Comparison of ENCODE assay signal across 21 cellular contexts in genomic region chr17:48439072-48439471, GRCh38. TPM values are rescaled to one million over a fixed set of nuclear protein-coding genes. Genes with fewer than 3 reads are reported as not detected.
DNase-seq lines count a peak whose midpoint lies in the region; ATAC-seq and TF ChIP-seq lines count a peak whose summit lies in the region.
"Had no signal": no experiment of that assay in that cellular context is flagged by ENCODE, and none has a peak within 500 bp of the region (broad histone marks: within the 10 kb centered on the region; RNA-seq: fewer than 3 reads in every experiment).

No MANE protein-coding gene starts in this region.

- intact Hi-C loops in activated T-helper 2 cell treated with anti-CD3 and anti-CD28 coated beads, Interferon-gamma antibody, Interleukin-2, Interleukin-4, amounts not matched to agents 10 μg/mL and 5 μg/mL and 100 μg/mL, durations not matched to agents 14 hours and 24 hours and 36 hours (cut with micrococcal nuclease) = no loop called here

- H3K9me3 ChIP-seq in HEK293 (ENCODE audit: control insufficient read depth, insufficient read depth, low read depth, low read length) = no peaks in the 10 kb centered on the region
- H3K9me3 ChIP-seq: prostate gland, testis had no signal

- peaks cover 17% of the 10 kb centered on the region for H3K36me3 Mint-ChIP-seq in activated CD8-positive, alpha-beta memory T cell treated with anti-CD3 and anti-CD28 coated beads, Interleukin-2, amount 10 ng/mL, durations not matched to agents 7 days and 5 days
- peaks cover 18% of the 10 kb centered on the region for H3K36me3 Mint-ChIP-seq in activated T-helper 2 cell treated with anti-CD3 and anti-CD28 coated beads, Interferon-gamma antibody, Interleukin-2, Interleukin-4, amounts not matched to agents 10 μg/mL and 5 μg/mL and 100 μg/mL, durations not matched to agents 14 hours and 24 hours and 36 hours (ENCODE audit: low read depth)

- H3K4me3 Mint-ChIP-seq in activated CD8-positive, alpha-beta memory T cell treated with anti-CD3 and anti-CD28 coated beads, Interleukin-2, amount 10 ng/mL, durations not matched to agents 7 days and 5 days = no peak overlapping the region
- no peak overlapping the region for H3K4me3 Mint-ChIP-seq in activated T-helper 2 cell treated with anti-CD3 and anti-CD28 coated beads, Interferon-gamma antibody, Interleukin-2, Interleukin-4, amounts not matched to agents 10 μg/mL and 5 μg/mL and 100 μg/mL, durations not matched to agents 14 hours and 24 hours and 36 hours (ENCODE audit: low read depth)

- peaks cover 25% of the 10 kb centered on the region for H3K4me1 ChIP-seq in HEK293 (ENCODE audit: control insufficient read depth, insufficient read depth, low read length)
- H3K4me1 ChIP-seq: foreskin keratinocyte, prostate gland, testis had no signal

- CTCF ChIA-PET in activated CD8-positive, alpha-beta memory T cell treated with anti-CD3 and anti-CD28 coated beads, Interleukin-2, amount 10 ng/mL, durations not matched to agents 7 days and 5 days (lab: Charles Lee) = interaction anchor here (0.6 to 11.2 kb wide), 9 partner anchors 9 to 86 kb away, joined by 3 to 145 read pairs (median 5); no protein-coding TSS in a partner anchor
- CTCF ChIA-PET in HEK293 (lab: Yijun Ruan, JAX) = interaction anchor here (0.6 to 1.2 kb wide), 5 partner anchors 9 to 180 kb away, joined by 3 to 4 read pairs (median 3); no protein-coding TSS in a partner anchor

- H3K36me3 ChIP-seq in HEK293 (ENCODE audit: control insufficient read depth in 2 of 2, insufficient read depth in 1 of 2, low read length in 2 of 2) = no peaks in the 10 kb centered on the region
- H3K36me3 ChIP-seq: brain microvascular endothelial cell, prostate gland had no signal

- POLR2A ChIA-PET in HEK293 (lab: Yijun Ruan, JAX) = interaction anchor here (0.6 kb wide), 1 partner anchor 108 kb away, joined by 3 read pairs; no protein-coding TSS in a partner anchor

- H3K27ac ChIP-seq in HEK293 (ENCODE audit: extremely low read depth, low read depth, low read length) = peak overlapping the region; percentile 29; the same call in 1 of the 2 replicates
- H3K27ac ChIP-seq: brain microvascular endothelial cell, epithelial cell of prostate, foreskin keratinocyte, prostate gland, testis had no signal

- H3K4me1 Mint-ChIP-seq in activated CD8-positive, alpha-beta memory T cell treated with anti-CD3 and anti-CD28 coated beads, Interleukin-2, amount 10 ng/mL, durations not matched to agents 7 days and 5 days = peaks cover 73% of the 10 kb centered on the region
- H3K4me1 Mint-ChIP-seq in activated T-helper 2 cell treated with anti-CD3 and anti-CD28 coated beads, Interferon-gamma antibody, Interleukin-2, Interleukin-4, amounts not matched to agents 10 μg/mL and 5 μg/mL and 100 μg/mL, durations not matched to agents 14 hours and 24 hours and 36 hours (ENCODE audit: low read depth) = peaks cover 73% of the 10 kb centered on the region

- H3K27me3 Mint-ChIP-seq in activated CD8-positive, alpha-beta memory T cell treated with anti-CD3 and anti-CD28 coated beads, Interleukin-2, amount 10 ng/mL, durations not matched to agents 7 days and 5 days = no peaks in the 10 kb centered on the region
- no peaks in the 10 kb centered on the region for H3K27me3 Mint-ChIP-seq in activated T-helper 2 cell treated with anti-CD3 and anti-CD28 coated beads, Interferon-gamma antibody, Interleukin-2, Interleukin-4, amounts not matched to agents 10 μg/mL and 5 μg/mL and 100 μg/mL, durations not matched to agents 14 hours and 24 hours and 36 hours (ENCODE audit: low read depth)

- peaks cover 2% of the 10 kb centered on the region for H3K9me3 Mint-ChIP-seq in activated CD8-positive, alpha-beta memory T cell treated with anti-CD3 and anti-CD28 coated beads, Interleukin-2, amount 10 ng/mL, durations not matched to agents 7 days and 5 days (ENCODE audit: low read depth)
- H3K9me3 Mint-ChIP-seq in activated T-helper 2 cell treated with anti-CD3 and anti-CD28 coated beads, Interferon-gamma antibody, Interleukin-2, Interleukin-4, amounts not matched to agents 10 μg/mL and 5 μg/mL and 100 μg/mL, durations not matched to agents 14 hours and 24 hours and 36 hours = peaks cover 16% of the 10 kb centered on the region
- H3K9me3 Mint-ChIP-seq: nephron had no signal

- DNase-seq in activated CD8-positive, alpha-beta memory T cell treated with anti-CD3 and anti-CD28 coated beads, Interleukin-2, amount 10 ng/mL, durations not matched to agents 7 days and 5 days = no peak
- DNase-seq in activated CD8-positive, alpha-beta memory T cell treated with anti-CD3 and anti-CD28 coated beads for 24 hours = no peak
- DNase-seq in activated T-helper 2 cell treated with anti-CD3 and anti-CD28 coated beads, Interferon-gamma antibody, Interleukin-2, Interleukin-4, amounts not matched to agents 10 μg/mL and 5 μg/mL and 100 μg/mL, durations not matched to agents 14 hours and 24 hours and 36 hours (ENCODE audit: low spot score) = no peak
- peak; percentile 15 for DNase-seq in retina
- DNase-seq: activated naive CD4-positive, alpha-beta T cell; brain microvascular endothelial cell; dermis blood vessel endothelial cell; DND-41; foreskin keratinocyte; hippocampal formation; NCI-H226; small intestine; testis had no signal

- H3K27ac Mint-ChIP-seq in activated CD8-positive, alpha-beta memory T cell treated with anti-CD3 and anti-CD28 coated beads, Interleukin-2, amount 10 ng/mL, durations not matched to agents 7 days and 5 days = peak overlapping the region; percentile 98
- peak overlapping the region; percentile 79 for H3K27ac Mint-ChIP-seq in activated T-helper 2 cell treated with anti-CD3 and anti-CD28 coated beads, Interferon-gamma antibody, Interleukin-2, Interleukin-4, amounts not matched to agents 10 μg/mL and 5 μg/mL and 100 μg/mL, durations not matched to agents 14 hours and 24 hours and 36 hours

- H3K4me3 ChIP-seq in HEK293 (ENCODE audit: low read depth, low read length) = no peak overlapping the region
- H3K4me3 ChIP-seq: prostate gland, testis had no signal

- ATAC-seq in activated CD8-positive, alpha-beta memory T cell treated with anti-CD3 and anti-CD28 coated beads, Interleukin-2, amount 10 ng/mL, durations not matched to agents 7 days and 5 days = no peak
- ATAC-seq in HG02759 (IDR thresholded peaks at IDR 0.05; ENCODE audit: unreplicated experiment) (no peak), GM18498 (IDR thresholded peaks at IDR 0.05; ENCODE audit: unreplicated experiment) (no peak)
- no peak for ATAC-seq in activated CD4-positive, CD25-positive, alpha-beta regulatory T cell treated with anti-CD3 and anti-CD28 coated beads, Interleukin-2, amount 50 U/mL, for 24 hours
- ATAC-seq: foreskin keratinocyte had no signal

- no peak for TF ChIP-seq CTCF in HEK293 (tag by site-specific recombination; IDR thresholded peaks at IDR 0.05)

TF ChIP-seq in HEK293, 187 proteins besides CTCF, POLR2A, EP300 and RAD21:
- peak; percentile 30; the same call in 1 of the 2 replicates for TF ChIP-seq TRIM28 (IDR thresholded peaks at IDR 0.05; ENCODE audit: borderline replicate concordance, low read length)
- TF ChIP-seq PRDM10 (tag by site-specific recombination; IDR thresholded peaks at IDR 0.05) = 0 out of 2 replicates have a peak, but pooled peaks have one; percentile 9
- 0 out of 2 replicates have a peak, but pooled peaks have one; percentile 18 for TF ChIP-seq KLF16 (tag by site-specific recombination; IDR thresholded peaks at IDR 0.05)
- no peak for TF ChIP-seq ZNF341 (tag by site-specific recombination; IDR thresholded peaks at IDR 0.05; ENCODE audit: low read depth)
- peak; percentile 61 for TF ChIP-seq SCRT2 (tag by site-specific recombination; IDR thresholded peaks at IDR 0.05)
- no peak for TF ChIP-seq ZNF24 (tag by site-specific recombination; IDR thresholded peaks at IDR 0.05)

RNA-seq across cellular contexts. Expression of gene SKAP1, which starts 9.1 kb away (rescaled TPM):
- 10 to 100 TPM; 75.5 to 91.4 TPM for total RNA-seq in activated CD8-positive, alpha-beta memory T cell treated with anti-CD3 and anti-CD28 coated beads, Interleukin-2, amount 10 ng/mL, durations not matched to agents 7 days and 5 days
- total RNA-seq in activated T-helper 2 cell treated with anti-CD3 and anti-CD28 coated beads, Interferon-gamma antibody, Interleukin-2, Interleukin-4, amounts not matched to agents 10 μg/mL and 5 μg/mL and 100 μg/mL, durations not matched to agents 14 hours and 24 hours and 36 hours = 60.5 and 67.9 TPM in 2 replicates
- total RNA-seq: foreskin keratinocyte, RPMI7951 had no signal
